8 cellular contexts compared by ENCODE assay signal in genomic region chr1:205284420-205285144, GRCh38. TPM values are rescaled to one million over a fixed set of nuclear protein-coding genes. Genes with fewer than 3 reads are reported as not detected.
A peak's percentile ranks its signal among the peaks of the same experiment; 100 is the strongest.
DNase-seq lines count a peak whose midpoint lies in the region; ATAC-seq and TF ChIP-seq lines count a peak whose summit lies in the region.

No MANE protein-coding gene starts in this region.

- peaks cover 69% of the 10 kb centered on the region for H3K4me1 Mint-ChIP-seq in activated T-helper 2 cell treated with anti-CD3 and anti-CD28 coated beads, Interferon-gamma antibody, Interleukin-2, Interleukin-4, amounts not matched to agents 10 μg/mL and 5 μg/mL and 100 μg/mL, durations not matched to agents 14 hours and 24 hours and 36 hours (ENCODE audit: low read depth)
- H3K4me1 Mint-ChIP-seq in natural killer cell = peaks cover 73 to 82% of the 10 kb centered on the region in 2 donors
- H3K4me1 Mint-ChIP-seq in stimulated activated memory B cell treated with anti-CD40 and anti-IgM and Interleukin-4, amounts not matched to agents 10 μg/mL and 1 μg/mL and 100 μg/mL, for 72 hours = peaks cover 84% of the 10 kb centered on the region

- H3K36me3 Mint-ChIP-seq in activated T-helper 2 cell treated with anti-CD3 and anti-CD28 coated beads, Interferon-gamma antibody, Interleukin-2, Interleukin-4, amounts not matched to agents 10 μg/mL and 5 μg/mL and 100 μg/mL, durations not matched to agents 14 hours and 24 hours and 36 hours (ENCODE audit: low read depth) = peaks cover 4% of the 10 kb centered on the region
- no peaks in the 10 kb centered on the region for H3K36me3 Mint-ChIP-seq in natural killer cell
- no peaks in the 10 kb centered on the region for H3K36me3 Mint-ChIP-seq in stimulated activated memory B cell treated with anti-CD40 and anti-IgM and Interleukin-4, amounts not matched to agents 10 μg/mL and 1 μg/mL and 100 μg/mL, for 72 hours

- DNase-seq in C1 segment of cervical spinal cord (lab: John Stamatoyannopoulos, UW) = peak in 11 of 14 donors; percentile 57 to 98 (median 84)
- peak; percentile 87 for DNase-seq in HuH-7 (ENCODE audit: low spot score)
- DNase-seq in RKO (ENCODE audit: low spot score) = peak; percentile 57
- DNase-seq in activated T-helper 2 cell treated with anti-CD3 and anti-CD28 coated beads, Interferon-gamma antibody, Interleukin-2, Interleukin-4, amounts not matched to agents 10 μg/mL and 5 μg/mL and 100 μg/mL, durations not matched to agents 14 hours and 24 hours and 36 hours (ENCODE audit: low spot score) = peak; percentile 86
- DNase-seq in fibroblast of mammary gland (ENCODE audit: low read depth) = peak; percentile 96
- DNase-seq in natural killer cell = peak; percentile 81

- ATAC-seq in natural killer cell (peak; percentile 63 to 77 (median 66)), HG03097 (IDR thresholded peaks at IDR 0.05; ENCODE audit: low FRiP score, unreplicated experiment) (no peak)
- peak; percentile 63 for ATAC-seq in stimulated activated memory B cell treated with anti-CD40 and anti-IgM and Interleukin-4, amounts not matched to agents 10 μg/mL and 1 μg/mL and 100 μg/mL, for 72 hours

- intact Hi-C loops in activated T-helper 2 cell treated with anti-CD3 and anti-CD28 coated beads, Interferon-gamma antibody, Interleukin-2, Interleukin-4, amounts not matched to agents 10 μg/mL and 5 μg/mL and 100 μg/mL, durations not matched to agents 14 hours and 24 hours and 36 hours (cut with micrococcal nuclease) = loop anchor here (2.0 to 5.0 kb wide), 2 partner anchors 36 to 82 kb away; partner anchors contain the start of gene NUAK2
- intact Hi-C loops in natural killer cell (cut with micrococcal nuclease) = loop anchor here (1.0 to 10.0 kb wide), 5 partner anchors 11 to 1960 kb away; partner anchors contain the start of gene ELK4

- no peaks in the 10 kb centered on the region for H3K9me3 Mint-ChIP-seq in activated T-helper 2 cell treated with anti-CD3 and anti-CD28 coated beads, Interferon-gamma antibody, Interleukin-2, Interleukin-4, amounts not matched to agents 10 μg/mL and 5 μg/mL and 100 μg/mL, durations not matched to agents 14 hours and 24 hours and 36 hours
- no peaks in the 10 kb centered on the region for H3K9me3 Mint-ChIP-seq in natural killer cell
- no peaks in the 10 kb centered on the region for H3K9me3 Mint-ChIP-seq in stimulated activated memory B cell treated with anti-CD40 and anti-IgM and Interleukin-4, amounts not matched to agents 10 μg/mL and 1 μg/mL and 100 μg/mL, for 72 hours

- H3K4me3 Mint-ChIP-seq in activated T-helper 2 cell treated with anti-CD3 and anti-CD28 coated beads, Interferon-gamma antibody, Interleukin-2, Interleukin-4, amounts not matched to agents 10 μg/mL and 5 μg/mL and 100 μg/mL, durations not matched to agents 14 hours and 24 hours and 36 hours (ENCODE audit: low read depth) = no peak overlapping the region
- H3K4me3 Mint-ChIP-seq in natural killer cell = peak overlapping the region; percentile 91
- H3K4me3 Mint-ChIP-seq in stimulated activated memory B cell treated with anti-CD40 and anti-IgM and Interleukin-4, amounts not matched to agents 10 μg/mL and 1 μg/mL and 100 μg/mL, for 72 hours = peak overlapping the region; percentile 22

- TF ChIP-seq CTCF in fibroblast of mammary gland (conservative IDR thresholded peaks at IDR 0.05; ENCODE audit: control insufficient read depth, insufficient read depth, low read depth, low read length) = peak; percentile 6
- no peak for TF ChIP-seq CTCF in natural killer cell (IDR thresholded peaks at IDR 0.05)

- peak overlapping the region; percentile 85 for H3K27ac Mint-ChIP-seq in activated T-helper 2 cell treated with anti-CD3 and anti-CD28 coated beads, Interferon-gamma antibody, Interleukin-2, Interleukin-4, amounts not matched to agents 10 μg/mL and 5 μg/mL and 100 μg/mL, durations not matched to agents 14 hours and 24 hours and 36 hours
- peak overlapping the region; percentile 83 to 99 for H3K27ac Mint-ChIP-seq in natural killer cell
- H3K27ac Mint-ChIP-seq in stimulated activated memory B cell treated with anti-CD40 and anti-IgM and Interleukin-4, amounts not matched to agents 10 μg/mL and 1 μg/mL and 100 μg/mL, for 72 hours = peak overlapping the region; percentile 94

- H3K4me3 ChIP-seq in fibroblast of mammary gland (ENCODE audit: control insufficient read depth, low read depth, low read length) = no peak overlapping the region

- peaks cover 13% of the 10 kb centered on the region for H3K27me3 Mint-ChIP-seq in activated T-helper 2 cell treated with anti-CD3 and anti-CD28 coated beads, Interferon-gamma antibody, Interleukin-2, Interleukin-4, amounts not matched to agents 10 μg/mL and 5 μg/mL and 100 μg/mL, durations not matched to agents 14 hours and 24 hours and 36 hours (ENCODE audit: low read depth)
- no peaks in the 10 kb centered on the region for H3K27me3 Mint-ChIP-seq in natural killer cell (ENCODE audit: low read depth in 2 of 2)
- H3K27me3 Mint-ChIP-seq in stimulated activated memory B cell treated with anti-CD40 and anti-IgM and Interleukin-4, amounts not matched to agents 10 μg/mL and 1 μg/mL and 100 μg/mL, for 72 hours = no peaks in the 10 kb centered on the region

RNA-seq across cellular contexts. Expression of gene NUAK2, which starts 37.0 kb away (rescaled TPM):
- 0.41 and 0.44 TPM in 2 replicates for total RNA-seq in activated T-helper 2 cell treated with anti-CD3 and anti-CD28 coated beads, Interferon-gamma antibody, Interleukin-2, Interleukin-4, amounts not matched to agents 10 μg/mL and 5 μg/mL and 100 μg/mL, durations not matched to agents 14 hours and 24 hours and 36 hours
- total RNA-seq in natural killer cell = 10 to 100 TPM; 17.3 to 21.7 (median 21.5) TPM

RNA-seq across cellular contexts. Expression of gene TMCC2, which starts 56.8 kb away (rescaled TPM):
- total RNA-seq in activated T-helper 2 cell treated with anti-CD3 and anti-CD28 coated beads, Interferon-gamma antibody, Interleukin-2, Interleukin-4, amounts not matched to agents 10 μg/mL and 5 μg/mL and 100 μg/mL, durations not matched to agents 14 hours and 24 hours and 36 hours = 13.4 and 14.0 TPM in 2 replicates
- 1 to 10 TPM in 2 of 3 donors, under 1 TPM in 1; 0.93 to 1.5 (median 1.1) TPM for total RNA-seq in natural killer cell

Comparison
In these comparisons a context has a peak if more than half of its experiments do, and no peak if none do; other contexts are left out.
1. RNA of gene NUAK2, which starts 37.0 kb away (total RNA-seq): 17.3 to 21.7 TPM in natural killer cell; 0.41 to 0.44 TPM in activated T-helper 2 cell treated with anti-CD3 and anti-CD28 coated beads, Interferon-gamma antibody, Interleukin-2, Interleukin-4, amounts not matched to agents 10 μg/mL and 5 μg/mL and 100 μg/mL, durations not matched to agents 14 hours and 24 hours and 36 hours; every median in the first group is over 10 times any median in the second.
2. Peak in every context shown above with its lines, with median percentiles within 50 percentile points of each other: DNase-seq and H3K27ac Mint-ChIP-seq.